9 cellular contexts compared by ENCODE assay signal in the genomic region with DNA sequence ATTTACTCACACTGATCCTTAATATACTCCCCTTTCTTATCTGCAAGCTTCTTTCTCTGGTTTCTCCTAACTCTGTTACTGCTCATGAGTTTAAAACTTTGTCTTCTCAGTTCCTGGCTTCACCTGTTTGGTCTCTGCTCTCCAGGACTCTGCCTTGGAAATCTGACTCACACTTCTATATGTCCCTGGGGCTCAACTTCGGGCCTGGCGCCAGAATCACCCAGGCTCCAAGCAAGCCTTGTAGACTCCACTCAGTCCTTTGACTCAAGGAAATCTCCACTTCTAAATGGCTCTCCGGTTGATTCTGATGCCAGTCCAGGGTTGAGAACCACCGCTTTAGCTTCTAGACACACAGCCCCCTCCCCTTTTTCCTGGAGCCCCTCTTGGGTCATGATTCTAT. TPM values are rescaled to one million over a fixed set of nuclear protein-coding genes. Genes with fewer than 3 reads are reported as not detected.
DNase-seq lines count a peak whose midpoint lies in the region; ATAC-seq and TF ChIP-seq lines count a peak whose summit lies in the region.
"Had no signal": no experiment of that assay in that cellular context is flagged by ENCODE, and none has a peak within 500 bp of the region (broad histone marks: within the 10 kb centered on the region; RNA-seq: fewer than 3 reads in every experiment).

No MANE protein-coding gene starts in this region.

- DNase-seq in M059J (ENCODE audit: low read depth) (peak; percentile 95), T47D (ENCODE audit: low read depth in 1 of 2, low spot score in 1 of 2) (peak; percentile 37 to 83), islet precursor cell (peak; percentile 75), tibial artery (no peak), HK-2 (ENCODE audit: unreplicated experiment) (no peak)
- no peak for DNase-seq in stimulated activated naive B cell treated with anti-CD40 and anti-IgM and Interleukin-4, amounts not matched to agents 10 μg/mL and 1 μg/mL and 100 μg/mL, for 72 hours
- DNase-seq in naive thymus-derived CD4-positive, alpha-beta T cell: no peak
- no peak for DNase-seq in activated naive CD4-positive, alpha-beta T cell (lab: John Stamatoyannopoulos, UW)
- DNase-seq: activated naive CD8-positive, alpha-beta T cell treated with anti-CD3 and anti-CD28 coated beads, Interleukin-2, amount 10 ng/mL, durations not matched to agents 7 days and 5 days had no signal

- TF ChIP-seq CTCF in tibial artery (IDR thresholded peaks at IDR 0.05): no peak

- H3K4me3 Mint-ChIP-seq in stimulated activated naive B cell treated with anti-CD40 and anti-IgM and Interleukin-4, amounts not matched to agents 10 μg/mL and 1 μg/mL and 100 μg/mL, for 72 hours: no peak overlapping the region
- H3K4me3 Mint-ChIP-seq in naive thymus-derived CD4-positive, alpha-beta T cell: no peak overlapping the region
- H3K4me3 Mint-ChIP-seq: activated naive CD8-positive, alpha-beta T cell treated with anti-CD3 and anti-CD28 coated beads, Interleukin-2, amount 10 ng/mL, durations not matched to agents 7 days and 5 days had no signal

- no peak for ATAC-seq in stimulated activated naive B cell treated with anti-CD40 and anti-IgM and Interleukin-4, amounts not matched to agents 10 μg/mL and 1 μg/mL and 100 μg/mL, for 72 hours (replicated peaks)
- no peak for ATAC-seq in naive thymus-derived CD4-positive, alpha-beta T cell

- H3K9me3 Mint-ChIP-seq in stimulated activated naive B cell treated with anti-CD40 and anti-IgM and Interleukin-4, amounts not matched to agents 10 μg/mL and 1 μg/mL and 100 μg/mL, for 72 hours: no peaks in the 10 kb centered on the region
- H3K9me3 Mint-ChIP-seq in naive thymus-derived CD4-positive, alpha-beta T cell: peaks cover 0 to 2% (median 0%) of the 10 kb centered on the region in 11 donors
- H3K9me3 Mint-ChIP-seq: activated naive CD8-positive, alpha-beta T cell treated with anti-CD3 and anti-CD28 coated beads, Interleukin-2, amount 10 ng/mL, durations not matched to agents 7 days and 5 days had no signal

- H3K27me3 ChIP-seq in tibial artery: no peaks in the 10 kb centered on the region
- H3K27me3 ChIP-seq in naive thymus-derived CD4-positive, alpha-beta T cell (ENCODE audit: control insufficient read depth in 2 of 2, insufficient read depth in 2 of 2, low read length in 2 of 2): no peaks in the 10 kb centered on the region

- intact Hi-C loops in tibial artery (cut with DNase I; ENCODE audit: low total_unique reads): no loop called here
- intact Hi-C loops in naive thymus-derived CD4-positive, alpha-beta T cell (cut with micrococcal nuclease): no loop called here

- CTCF ChIA-PET in naive thymus-derived CD4-positive, alpha-beta T cell (lab: Charles Lee): interaction anchor here (1.4 kb wide), 1 partner anchor 11 kb away, joined by 3 read pairs; no protein-coding TSS in a partner anchor

- in situ Hi-C loops in T47D (cut with HindIII; ENCODE audit: low pct_unique_long_range_greater_than_20kb, low sequenced_read_pairs): no loop called here

- no peaks in the 10 kb centered on the region for H3K9me3 ChIP-seq in tibial artery
- no peaks in the 10 kb centered on the region for H3K9me3 ChIP-seq in naive thymus-derived CD4-positive, alpha-beta T cell (ENCODE audit: control insufficient read depth in 2 of 3, low read length in 3 of 3)

- H3K27ac Mint-ChIP-seq in stimulated activated naive B cell treated with anti-CD40 and anti-IgM and Interleukin-4, amounts not matched to agents 10 μg/mL and 1 μg/mL and 100 μg/mL, for 72 hours: no peak overlapping the region
- no peak overlapping the region for H3K27ac Mint-ChIP-seq in naive thymus-derived CD4-positive, alpha-beta T cell
- H3K27ac Mint-ChIP-seq: activated naive CD8-positive, alpha-beta T cell treated with anti-CD3 and anti-CD28 coated beads, Interleukin-2, amount 10 ng/mL, durations not matched to agents 7 days and 5 days had no signal

- H3K36me3 Mint-ChIP-seq in stimulated activated naive B cell treated with anti-CD40 and anti-IgM and Interleukin-4, amounts not matched to agents 10 μg/mL and 1 μg/mL and 100 μg/mL, for 72 hours: no peaks in the 10 kb centered on the region
- peaks cover 0 to 3% (median 0%) of the 10 kb centered on the region in 5 donors for H3K36me3 Mint-ChIP-seq in naive thymus-derived CD4-positive, alpha-beta T cell
- H3K36me3 Mint-ChIP-seq: activated naive CD8-positive, alpha-beta T cell treated with anti-CD3 and anti-CD28 coated beads, Interleukin-2, amount 10 ng/mL, durations not matched to agents 7 days and 5 days had no signal

- H3K4me3 ChIP-seq in tibial artery: no peak overlapping the region
- H3K4me3 ChIP-seq in naive thymus-derived CD4-positive, alpha-beta T cell (ENCODE audit: low read length): no peak overlapping the region

- H3K4me1 ChIP-seq in tibial artery: peaks cover 0 to 65% (median 24%) of the 10 kb centered on the region in 4 donors
- no peaks in the 10 kb centered on the region for H3K4me1 ChIP-seq in naive thymus-derived CD4-positive, alpha-beta T cell (ENCODE audit: control insufficient read depth in 2 of 2, insufficient read depth in 2 of 2, low read length in 2 of 2)

- H3K27me3 Mint-ChIP-seq in stimulated activated naive B cell treated with anti-CD40 and anti-IgM and Interleukin-4, amounts not matched to agents 10 μg/mL and 1 μg/mL and 100 μg/mL, for 72 hours: peaks cover 10 to 13% of the 10 kb centered on the region in 2 donors
- H3K27me3 Mint-ChIP-seq in naive thymus-derived CD4-positive, alpha-beta T cell: peaks cover 0 to 10% (median 0%) of the 10 kb centered on the region in 5 donors

- H3K4me1 Mint-ChIP-seq in stimulated activated naive B cell treated with anti-CD40 and anti-IgM and Interleukin-4, amounts not matched to agents 10 μg/mL and 1 μg/mL and 100 μg/mL, for 72 hours: peaks cover 0 to 7% of the 10 kb centered on the region in 2 donors
- H3K4me1 Mint-ChIP-seq in naive thymus-derived CD4-positive, alpha-beta T cell: peaks cover 0 to 20% (median 0%) of the 10 kb centered on the region in 7 donors

- peak overlapping the region; percentile 22 to 63 for H3K27ac ChIP-seq in tibial artery
- no peak overlapping the region for H3K27ac ChIP-seq in naive thymus-derived CD4-positive, alpha-beta T cell (ENCODE audit: low read depth, low read length)

- POLR2A ChIA-PET in naive thymus-derived CD4-positive, alpha-beta T cell (lab: Charles Lee): no interaction called here

- H3K36me3 ChIP-seq in tibial artery: no peaks in the 10 kb centered on the region
- H3K36me3 ChIP-seq in naive thymus-derived CD4-positive, alpha-beta T cell (ENCODE audit: control insufficient read depth in 2 of 3, insufficient read depth in 3 of 3, low read length in 3 of 3): no peaks in the 10 kb centered on the region

RNA-seq across cellular contexts. Expression of gene TMC1, which starts 57.8 kb away (rescaled TPM):
- 1.1 TPM in 1 of 2 replicates, not detected in the other for total RNA-seq in M059J (2014; rRNA removed; shearing (Covaris generic))
- total RNA-seq in naive thymus-derived CD4-positive, alpha-beta T cell: not detected
- polyA plus RNA-seq in naive thymus-derived CD4-positive, alpha-beta T cell: not detected
- total RNA-seq: activated naive CD8-positive, alpha-beta T cell treated with anti-CD3 and anti-CD28 coated beads, Interleukin-2, amount 10 ng/mL, durations not matched to agents 7 days and 5 days had no signal

Comparison
In these comparisons a context has a peak if more than half of its experiments do, and no peak if none do; other contexts are left out.
1. DNase-seq: peak in M059J (single experiment), T47D (2 of 2) and islet precursor cell (single experiment); none in tibial artery (0 of 2), stimulated activated naive B cell treated with anti-CD40 and anti-IgM and Interleukin-4, amounts not matched to agents 10 μg/mL and 1 μg/mL and 100 μg/mL, for 72 hours (single experiment), HK-2 (single experiment), naive thymus-derived CD4-positive, alpha-beta T cell (0 of 9) and activated naive CD4-positive, alpha-beta T cell (0 of 4).